Comparison of ENCODE assay signal across 34 cellular contexts in the genomic region with DNA sequence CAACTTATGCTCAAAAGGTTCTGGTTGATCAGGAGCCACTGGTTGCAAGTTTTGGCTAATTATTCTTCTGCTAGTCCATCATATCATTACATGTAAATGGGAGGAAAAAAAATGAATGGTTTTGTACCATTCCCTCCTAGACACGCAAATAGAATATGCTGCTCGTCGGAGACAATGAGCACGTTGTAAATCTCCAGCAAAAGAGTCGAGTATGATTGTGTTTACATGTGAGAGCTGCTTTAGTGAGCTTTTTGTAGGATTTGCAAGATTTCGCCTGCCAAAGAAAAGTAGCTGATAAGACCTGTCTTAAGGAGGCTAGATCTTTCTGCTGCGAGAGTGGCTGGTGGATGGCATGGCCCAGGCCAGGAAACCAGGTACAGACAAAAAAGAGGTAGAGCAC.
"Had no signal": no experiment of that assay in that cellular context is flagged by ENCODE, and none has a peak within 500 bp of the region (broad histone marks: within the 10 kb centered on the region; RNA-seq: fewer than 3 reads in every experiment).

No MANE protein-coding gene starts in this region.

- ATAC-seq: activated naive CD4-positive, alpha-beta T cell treated with anti-CD3 and anti-CD28 coated beads, Interleukin-2, amount 50 U/mL, for 72 hours; activated T-cell treated with anti-CD3 and anti-CD28 coated beads, Interleukin-2, amount 50 U/mL, for 4 hours; Right ventricle myocardium inferior had no signal

- H3K27me3 ChIP-seq: brain microvascular endothelial cell had no signal

- H3K27ac ChIP-seq: brain microvascular endothelial cell, PC-9, RWPE1, VCaP had no signal

- H3K9me3 Mint-ChIP-seq: activated B cell treated with CpG ODN at 0.5 μM for 24 hours; activated CD4-positive, alpha-beta memory T cell treated with anti-CD3 and anti-CD28 coated beads for 36 hours; activated naive CD4-positive, alpha-beta T cell treated with anti-CD3 and anti-CD28 coated beads for 36 hours; activated naive CD4-positive, alpha-beta T cell treated with anti-CD3 and anti-CD28 coated beads, Interleukin-2, amount 50 U/mL, for 72 hours; activated T-cell treated with anti-CD3 and anti-CD28 coated beads, Interleukin-2, amount 50 U/mL, for 4 hours; activated T-helper 1 cell treated with anti-CD3 and anti-CD28 coated beads, Interleukin-12 subunit alpha, Interleukin-12 subunit beta, Interleukin-2, Interleukin-4 antibody, amounts not matched to agents 30 ng/mL and 10 ng/mL and 1 ng/mL, durations not matched to agents 14 hours and 24 hours and 36 hours had no signal

- H3K27me3 Mint-ChIP-seq: activated B cell treated with CpG ODN at 0.5 μM for 24 hours; activated CD4-positive, alpha-beta memory T cell treated with anti-CD3 and anti-CD28 coated beads for 36 hours had no signal

- H3K4me3 Mint-ChIP-seq: activated B cell treated with CpG ODN at 0.5 μM for 24 hours; activated CD4-positive, alpha-beta memory T cell treated with anti-CD3 and anti-CD28 coated beads for 36 hours; activated naive CD4-positive, alpha-beta T cell treated with anti-CD3 and anti-CD28 coated beads for 36 hours; activated T-cell treated with anti-CD3 and anti-CD28 coated beads, Interleukin-2, amount 50 U/mL, for 4 hours; activated T-helper 1 cell treated with anti-CD3 and anti-CD28 coated beads, Interleukin-12 subunit alpha, Interleukin-12 subunit beta, Interleukin-2, Interleukin-4 antibody, amounts not matched to agents 30 ng/mL and 10 ng/mL and 1 ng/mL, durations not matched to agents 14 hours and 24 hours and 36 hours had no signal

- H3K4me3 ChIP-seq: PC-9 had no signal

- DNase-seq: activated B cell treated with CpG ODN at 0.5 μM for 24 hours; activated CD4-positive, alpha-beta memory T cell treated with anti-CD3 and anti-CD28 coated beads for 36 hours; activated CD4-positive, alpha-beta T cell treated with anti-CD3 and anti-CD28 coated beads for 4 hours; activated CD4-positive, alpha-beta T cell treated with anti-CD3 and anti-CD28 coated beads, Interleukin-2, amount 50 U/mL, for 1 hour; activated CD4-positive, CD25-positive, alpha-beta regulatory T cell treated with anti-CD3 and anti-CD28 coated beads, Interleukin-2, amount 50 U/mL, for 72 hours; activated CD8-positive, alpha-beta memory T cell treated with anti-CD3 and anti-CD28 coated beads, Interleukin-2, amount 50 U/mL, for 4 hours; activated gamma-delta T cell treated with Interleukin-2 at 50 U/mL for 16 hours; activated naive CD4-positive, alpha-beta T cell treated with anti-CD3 and anti-CD28 coated beads for 36 hours; activated T-cell treated with anti-CD3 and anti-CD28 coated beads for 4 hours; activated T-cell treated with anti-CD3 and anti-CD28 coated beads, Interleukin-2, amount 50 U/mL, for 4 hours; amniotic stem cell; aorta; brain microvascular endothelial cell; Karpas-422; KBM-7; NCI-H1048; NCI-H1105 treated with DMSO at 0.1 percent for 48 hours; NCI-H1436; NCI-H1694 treated with DMSO at 0.1 percent for 48 hours; NCI-H2029; NCI-H345; NCI-H526; NCI-H748 treated with DMSO at 0.1 percent for 48 hours; NK-92 treated with Interleukin-12 subunit alpha and Interleukin-12 subunit beta, amount 100 ng/mL, for 24 hours; PC-9; SW 1271; T-helper 1 cell; T-helper 2 cell; T-helper 9 cell had no signal

- H3K27ac Mint-ChIP-seq: activated B cell treated with CpG ODN at 0.5 μM for 24 hours; activated CD4-positive, alpha-beta memory T cell treated with anti-CD3 and anti-CD28 coated beads for 36 hours; activated naive CD4-positive, alpha-beta T cell treated with anti-CD3 and anti-CD28 coated beads for 36 hours; activated naive CD4-positive, alpha-beta T cell treated with anti-CD3 and anti-CD28 coated beads, Interleukin-2, amount 50 U/mL, for 72 hours; activated T-helper 1 cell treated with anti-CD3 and anti-CD28 coated beads, Interleukin-12 subunit alpha, Interleukin-12 subunit beta, Interleukin-2, Interleukin-4 antibody, amounts not matched to agents 30 ng/mL and 10 ng/mL and 1 ng/mL, durations not matched to agents 14 hours and 24 hours and 36 hours had no signal

- H3K4me1 Mint-ChIP-seq: activated B cell treated with CpG ODN at 0.5 μM for 24 hours had no signal
